8 cellular contexts compared by ENCODE assay signal in the genomic region with DNA sequence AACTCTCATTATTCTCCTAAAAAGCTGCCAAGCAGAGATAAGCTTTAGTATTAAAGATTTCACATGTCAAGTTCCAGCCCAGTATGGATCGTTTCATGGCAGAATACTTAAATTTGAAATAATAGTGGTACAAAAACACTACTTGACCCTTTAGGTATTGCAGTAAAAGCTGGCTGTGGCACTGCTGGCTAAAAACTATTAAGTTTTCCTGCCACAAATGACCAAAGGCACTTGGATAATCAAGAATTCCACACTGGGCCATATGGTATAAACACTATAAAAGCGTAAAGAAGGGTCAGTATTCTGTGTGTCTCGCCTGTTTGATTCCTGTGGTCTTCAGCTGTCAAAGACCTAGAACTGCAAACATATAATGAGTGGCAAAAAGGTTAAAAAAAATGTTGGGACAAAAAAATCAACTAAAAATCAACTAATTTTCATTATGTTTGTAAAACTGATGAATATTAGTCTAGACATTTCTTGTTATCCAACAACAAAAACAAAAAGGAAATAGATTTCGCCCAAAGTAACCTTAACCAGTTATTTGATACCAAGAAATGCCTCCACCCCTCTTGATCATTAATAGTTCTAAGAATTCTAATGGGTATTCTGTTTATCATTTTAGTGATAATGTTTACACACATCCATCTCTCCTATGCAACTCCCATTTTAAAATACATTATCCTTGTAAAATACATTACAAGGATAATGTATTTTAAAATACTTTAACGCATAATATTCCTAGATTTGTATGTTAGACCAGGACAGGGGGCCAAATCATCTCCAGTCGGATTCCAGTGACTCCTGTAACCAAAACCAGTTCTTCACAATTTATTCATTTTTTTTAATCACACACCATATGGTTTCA. TPM values are rescaled to one million over a fixed set of nuclear protein-coding genes. Genes with fewer than 3 reads are reported as not detected.
DNase-seq lines count a peak whose midpoint lies in the region; ATAC-seq and TF ChIP-seq lines count a peak whose summit lies in the region.

No MANE protein-coding gene starts in this region.

- no peaks in the 10 kb centered on the region for H3K27me3 Mint-ChIP-seq in nephron (ENCODE audit: low read depth)

- CTCF ChIA-PET in BJ (lab: Yijun Ruan, JAX), result interaction anchor here (0.7 to 4.8 kb wide), 24 partner anchors 15 to 609 kb away, joined by 3 to 53 read pairs (median 5); a partner anchor contains a TSS

- TF ChIP-seq CTCF in BJ (IDR thresholded peaks at IDR 0.05; ENCODE audit: insufficient read depth, low read depth, low read length) (no peak), cardiac fibroblast (IDR thresholded peaks at IDR 0.05; ENCODE audit: low read depth, low read length) (no peak), nephron (IDR thresholded peaks at IDR 0.05; ENCODE audit: unreplicated experiment in 3 of 3) (no peak)

- peak overlapping the region; percentile 86 to 93 (median 93) for H3K4me3 Mint-ChIP-seq in nephron

- H3K4me1 Mint-ChIP-seq in nephron, result peaks cover 16% of the 10 kb centered on the region

- ATAC-seq in HG02885 (IDR thresholded peaks at IDR 0.05; ENCODE audit: poor library complexity, unreplicated experiment) (no peak), GM21360 (IDR thresholded peaks at IDR 0.05; ENCODE audit: unreplicated experiment) (no peak)

- H3K9me3 Mint-ChIP-seq in nephron, result no peaks in the 10 kb centered on the region

- no peaks in the 10 kb centered on the region for H3K36me3 ChIP-seq in BJ (ENCODE audit: control insufficient read depth, insufficient read depth, low read length)

- H3K4me3 ChIP-seq in BJ (ENCODE audit: low read depth, low read length) (peak overlapping the region; percentile 99), cardiac fibroblast (replicated peaks in 1 of 2; ENCODE audit: low read depth in 2 of 2, low read length in 2 of 2) (peak overlapping the region; percentile 89 to 91)

- peak overlapping the region in 1 of 3 experiments; percentile 69 for H3K27ac Mint-ChIP-seq in nephron

- H3K36me3 Mint-ChIP-seq in nephron (ENCODE audit: low read depth), result no peaks in the 10 kb centered on the region

- H3K27me3 ChIP-seq in BJ (ENCODE audit: control insufficient read depth, insufficient read depth, low read length), result no peaks in the 10 kb centered on the region

- POLR2A ChIA-PET in BJ (lab: Charles Lee), result interaction anchor here (0.8 to 1.8 kb wide), 4 partner anchors 18 to 373 kb away, joined by 3 to 6 read pairs (median 4); a partner anchor contains a TSS

- DNase-seq in BJ (ENCODE audit: low read depth) (no peak), M059J (ENCODE audit: low read depth) (peak; percentile 28), cardiac fibroblast (ENCODE audit: low read depth in 2 of 2) (no peak), NCI-H748 treated with DMSO at 0.1 percent for 48 hours (lab: John Stamatoyannopoulos, UW) (no peak)
- no peak for DNase-seq in activated CD4-positive, alpha-beta T cell treated with anti-CD3 and anti-CD28 coated beads, Interleukin-2, amount 50 U/mL, for 4 hours

RNA-seq across cellular contexts. Expression of a gene that starts 2.2 kb away (rescaled TPM):
- polyA plus RNA-seq in BJ (2011; rRNA removed), result 39.3 and 47.6 TPM in 2 replicates
- polyA minus RNA-seq in BJ (2011; rRNA and poly(A)+ RNA removed), result 20.0 and 22.7 TPM in 2 replicates
- 202 and 220 TPM in 2 replicates for total RNA-seq in M059J (2014; rRNA removed; shearing (Covaris generic))
